8 cellular contexts compared by ENCODE assay signal in the genomic region with DNA sequence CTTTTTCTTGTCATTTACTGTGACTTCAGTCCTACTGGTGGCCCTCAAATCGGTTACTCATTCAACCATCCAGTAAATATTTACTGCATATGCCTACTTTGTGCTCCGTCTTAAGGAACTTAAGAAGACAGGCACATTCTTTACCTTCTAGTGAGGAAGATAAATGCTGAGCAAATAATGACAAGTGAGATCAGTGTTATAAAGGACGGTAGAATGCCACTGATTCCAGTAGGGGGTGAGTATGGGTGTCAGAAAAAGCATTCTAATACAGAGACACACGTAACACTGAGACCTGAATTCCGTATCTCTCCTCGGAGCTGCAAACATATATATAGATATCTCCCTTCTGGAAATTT.
DNase-seq lines count a peak whose midpoint lies in the region; ATAC-seq and TF ChIP-seq lines count a peak whose summit lies in the region.

No MANE protein-coding gene starts in this region.

- peak overlapping the region; percentile 99 for H3K27ac Mint-ChIP-seq in stimulated activated naive B cell treated with anti-CD40 and anti-IgM and Interleukin-4, amounts not matched to agents 10 μg/mL and 1 μg/mL and 100 μg/mL, for 72 hours

- no peaks in the 10 kb centered on the region for H4K20me1 ChIP-seq in SU-DHL-6 (ENCODE audit: low read depth, low read length)

- H3K9me2 ChIP-seq in SU-DHL-6 (replicated peaks; ENCODE audit: insufficient read depth, low read length) = no peaks in the 10 kb centered on the region

- no peak overlapping the region for H3K4me3 ChIP-seq in SU-DHL-6 (ENCODE audit: insufficient read depth, low read length, poor library complexity, severe bottlenecking)
- H3K4me3 ChIP-seq in foreskin fibroblast (ENCODE audit: low read depth in 1 of 2, low read length in 2 of 2) = peak overlapping the region; percentile 94 to 99

- H3K9me3 ChIP-seq in SU-DHL-6 (ENCODE audit: insufficient read depth, low read length) = no peaks in the 10 kb centered on the region

- DNase-seq in NOMO-1 treated with DMSO at 0.1 percent for 48 hours (lab: John Stamatoyannopoulos, UW; ENCODE audit: unreplicated experiment) = peak; percentile 59
- DNase-seq in NOMO-1 treated with dmso at 0.1 percent for 144 hours (lab: John Stamatoyannopoulos, UW; ENCODE audit: unreplicated experiment) = no peak
- DNase-seq in foreskin fibroblast = no peak
- DNase-seq in stimulated activated naive B cell treated with anti-CD40 and anti-IgM and Interleukin-4, amounts not matched to agents 10 μg/mL and 1 μg/mL and 100 μg/mL, for 72 hours = no peak
- no peak for DNase-seq in globus pallidus (ENCODE audit: low spot score)

- no peak for TF ChIP-seq CTCF in SU-DHL-6 (IDR thresholded peaks at IDR 0.05; ENCODE audit: insufficient read depth, low read length, poor library complexity, severe bottlenecking)
- no peak for TF ChIP-seq CTCF in foreskin fibroblast (IDR thresholded peaks at IDR 0.05; ENCODE audit: low read depth, low read length)

- H3K79me2 ChIP-seq in SU-DHL-6 (ENCODE audit: insufficient read depth, low read length) = peaks cover 19% of the 10 kb centered on the region

- no peaks in the 10 kb centered on the region for H3K27me3 ChIP-seq in SU-DHL-6 (ENCODE audit: low read length)

- no peak overlapping the region for H3K9ac ChIP-seq in SU-DHL-6 (ENCODE audit: low read length)

- H3F3A ChIP-seq in SU-DHL-6 (ENCODE audit: insufficient read depth) = no peaks in the 10 kb centered on the region

- H3K9me3 Mint-ChIP-seq in stimulated activated naive B cell treated with anti-CD40 and anti-IgM and Interleukin-4, amounts not matched to agents 10 μg/mL and 1 μg/mL and 100 μg/mL, for 72 hours = no peaks in the 10 kb centered on the region

- H3K36me3 Mint-ChIP-seq in stimulated activated naive B cell treated with anti-CD40 and anti-IgM and Interleukin-4, amounts not matched to agents 10 μg/mL and 1 μg/mL and 100 μg/mL, for 72 hours = peaks cover 10 to 18% of the 10 kb centered on the region in 2 donors

- ATAC-seq in stimulated activated naive B cell treated with anti-CD40 and anti-IgM and Interleukin-4, amounts not matched to agents 10 μg/mL and 1 μg/mL and 100 μg/mL, for 72 hours (replicated peaks) = no peak
- ATAC-seq in HG03135 (IDR thresholded peaks at IDR 0.05; ENCODE audit: unreplicated experiment) = no peak
- no peak for ATAC-seq in HG02678 (IDR thresholded peaks at IDR 0.05; ENCODE audit: unreplicated experiment)

- H3K4me1 Mint-ChIP-seq in stimulated activated naive B cell treated with anti-CD40 and anti-IgM and Interleukin-4, amounts not matched to agents 10 μg/mL and 1 μg/mL and 100 μg/mL, for 72 hours = peaks cover 30 to 42% of the 10 kb centered on the region in 2 donors

- H3K36me3 ChIP-seq in SU-DHL-6 (ENCODE audit: low read length) = peaks cover 3% of the 10 kb centered on the region; the same call in 1 of the 2 replicates

- peak overlapping the region; percentile 94 for H2AFZ ChIP-seq in SU-DHL-6 (ENCODE audit: low read depth, low read length, severe bottlenecking)

- peak overlapping the region; percentile 75 for H3K4me2 ChIP-seq in SU-DHL-6 (ENCODE audit: low read depth, low read length, poor library complexity, severe bottlenecking)

- no peak overlapping the region for H3K27ac ChIP-seq in SU-DHL-6 (ENCODE audit: low read depth, low read length)

- H3K27me3 Mint-ChIP-seq in stimulated activated naive B cell treated with anti-CD40 and anti-IgM and Interleukin-4, amounts not matched to agents 10 μg/mL and 1 μg/mL and 100 μg/mL, for 72 hours = no peaks in the 10 kb centered on the region

- H3K4me3 Mint-ChIP-seq in stimulated activated naive B cell treated with anti-CD40 and anti-IgM and Interleukin-4, amounts not matched to agents 10 μg/mL and 1 μg/mL and 100 μg/mL, for 72 hours = peak overlapping the region; percentile 96 to 99
